In genomic region chr22:28074526-28074925, GRCh38 we compare ENCODE assay signal across 29 cellular contexts.
"Had no signal": no experiment of that assay in that cellular context is flagged by ENCODE, and none has a peak within 500 bp of the region (broad histone marks: within the 10 kb centered on the region; RNA-seq: fewer than 3 reads in every experiment).

No MANE protein-coding gene starts in this region.

- H3K9me3 Mint-ChIP-seq: activated CD4-positive, alpha-beta T cell treated with anti-CD3 and anti-CD28 coated beads, Interleukin-2, amount 10 ng/mL, durations not matched to agents 7 days and 5 days; activated naive CD4-positive, alpha-beta T cell treated with anti-CD3 and anti-CD28 coated beads, Interleukin-2, amount 50 U/mL, for 24 hours; activated naive CD8-positive, alpha-beta T cell treated with anti-CD3 and anti-CD28 coated beads, Interleukin-2, amount 10 ng/mL, durations not matched to agents 7 days and 5 days; activated T-cell treated with anti-CD3 and anti-CD28 coated beads, Interleukin-2, amount 50 U/mL, for 24 hours; activated T-helper 2 cell treated with anti-CD3 and anti-CD28 coated beads, Interferon-gamma antibody, Interleukin-2, Interleukin-4, amounts not matched to agents 10 μg/mL and 5 μg/mL and 100 μg/mL, durations not matched to agents 14 hours and 24 hours and 36 hours had no signal

- ATAC-seq: activated CD4-positive, alpha-beta T cell treated with anti-CD3 and anti-CD28 coated beads for 36 hours; activated CD4-positive, CD25-positive, alpha-beta regulatory T cell treated with anti-CD3 and anti-CD28 coated beads, Interleukin-2, amount 50 U/mL, for 24 hours; activated CD8-positive, alpha-beta T cell treated with anti-CD3 and anti-CD28 coated beads, Interleukin-2, amount 10 ng/mL, durations not matched to agents 7 days and 5 days; Panc1; WTC11 had no signal

- H3K27ac ChIP-seq: ascending aorta, breast epithelium had no signal

- H3K36me3 ChIP-seq: ascending aorta, breast epithelium had no signal

- H3K27ac Mint-ChIP-seq: activated CD4-positive, alpha-beta T cell treated with anti-CD3 and anti-CD28 coated beads for 36 hours; activated CD4-positive, alpha-beta T cell treated with anti-CD3 and anti-CD28 coated beads, Interleukin-2, amount 10 ng/mL, durations not matched to agents 7 days and 5 days; activated CD8-positive, alpha-beta T cell treated with anti-CD3 and anti-CD28 coated beads, Interleukin-2, amount 10 ng/mL, durations not matched to agents 7 days and 5 days; activated naive CD4-positive, alpha-beta T cell treated with anti-CD3 and anti-CD28 coated beads, Interleukin-2, amount 50 U/mL, for 24 hours; activated naive CD8-positive, alpha-beta T cell treated with anti-CD3 and anti-CD28 coated beads, Interleukin-2, amount 10 ng/mL, durations not matched to agents 7 days and 5 days; activated T-cell treated with anti-CD3 and anti-CD28 coated beads, Interleukin-2, amount 50 U/mL, for 24 hours; activated T-helper 2 cell treated with anti-CD3 and anti-CD28 coated beads, Interferon-gamma antibody, Interleukin-2, Interleukin-4, amounts not matched to agents 10 μg/mL and 5 μg/mL and 100 μg/mL, durations not matched to agents 14 hours and 24 hours and 36 hours; WTC11 had no signal

- H3K4me1 ChIP-seq: breast epithelium had no signal

- H3K4me3 ChIP-seq: ascending aorta, breast epithelium had no signal

- H3K4me3 Mint-ChIP-seq: activated CD4-positive, alpha-beta T cell treated with anti-CD3 and anti-CD28 coated beads for 36 hours; activated CD4-positive, alpha-beta T cell treated with anti-CD3 and anti-CD28 coated beads, Interleukin-2, amount 10 ng/mL, durations not matched to agents 7 days and 5 days; activated CD8-positive, alpha-beta T cell treated with anti-CD3 and anti-CD28 coated beads, Interleukin-2, amount 10 ng/mL, durations not matched to agents 7 days and 5 days; activated naive CD4-positive, alpha-beta T cell treated with anti-CD3 and anti-CD28 coated beads, Interleukin-2, amount 50 U/mL, for 24 hours; activated naive CD8-positive, alpha-beta T cell treated with anti-CD3 and anti-CD28 coated beads, Interleukin-2, amount 10 ng/mL, durations not matched to agents 7 days and 5 days; activated T-cell treated with anti-CD3 and anti-CD28 coated beads, Interleukin-2, amount 50 U/mL, for 24 hours; WTC11 had no signal

- H3K27me3 Mint-ChIP-seq: activated CD4-positive, alpha-beta T cell treated with anti-CD3 and anti-CD28 coated beads for 36 hours; activated CD4-positive, alpha-beta T cell treated with anti-CD3 and anti-CD28 coated beads, Interleukin-2, amount 10 ng/mL, durations not matched to agents 7 days and 5 days; activated naive CD4-positive, alpha-beta T cell treated with anti-CD3 and anti-CD28 coated beads, Interleukin-2, amount 50 U/mL, for 24 hours; activated naive CD8-positive, alpha-beta T cell treated with anti-CD3 and anti-CD28 coated beads, Interleukin-2, amount 10 ng/mL, durations not matched to agents 7 days and 5 days; activated T-cell treated with anti-CD3 and anti-CD28 coated beads, Interleukin-2, amount 50 U/mL, for 24 hours had no signal

- DNase-seq: activated CD4-positive, alpha-beta T cell treated with anti-CD3 and anti-CD28 coated beads for 36 hours; activated CD4-positive, alpha-beta T cell treated with anti-CD3 and anti-CD28 coated beads, Interleukin-2, amount 10 ng/mL, durations not matched to agents 7 days and 5 days; activated CD4-positive, alpha-beta T cell treated with anti-CD3 and anti-CD28 coated beads, Interleukin-2, amount 50 U/mL, for 48 hours; activated CD8-positive, alpha-beta T cell treated with anti-CD3 and anti-CD28 coated beads, Interleukin-2, amount 10 ng/mL, durations not matched to agents 7 days and 5 days; activated gamma-delta T cell; activated naive CD4-positive, alpha-beta T cell treated with Interleukin-2 at 50 U/mL for 16 hours; activated naive CD8-positive, alpha-beta T cell treated with anti-CD3 and anti-CD28 coated beads, Interleukin-2, amount 10 ng/mL, durations not matched to agents 7 days and 5 days; activated T-cell treated with anti-CD3 and anti-CD28 coated beads, Interleukin-2, amount 50 U/mL, for 24 hours; central memory CD4-positive, alpha-beta T cell; Karpas-422; KBM-7; NCI-H1105; NCI-H1417 treated with DMSO at 0.1 percent for 48 hours; NCI-H187 treated with DMSO at 0.1 percent for 48 hours; NCI-H2081; NCI-H2171 treated with DMSO at 0.1 percent for 48 hours; NCI-H2227 treated with DMSO at 0.1 percent for 48 hours; NCI-H510A treated with DMSO at 0.1 percent for 48 hours; NCI-H526 treated with DMSO at 0.1 percent for 48 hours; NCI-H774; SIG-M5; SW 1271 had no signal

- H3K27me3 ChIP-seq: ascending aorta, breast epithelium had no signal

- H3K4me1 Mint-ChIP-seq: activated CD4-positive, alpha-beta T cell treated with anti-CD3 and anti-CD28 coated beads for 36 hours; activated CD4-positive, alpha-beta T cell treated with anti-CD3 and anti-CD28 coated beads, Interleukin-2, amount 10 ng/mL, durations not matched to agents 7 days and 5 days; activated naive CD4-positive, alpha-beta T cell treated with anti-CD3 and anti-CD28 coated beads, Interleukin-2, amount 50 U/mL, for 24 hours; activated naive CD8-positive, alpha-beta T cell treated with anti-CD3 and anti-CD28 coated beads, Interleukin-2, amount 10 ng/mL, durations not matched to agents 7 days and 5 days; WTC11 had no signal

- H3K9me3 ChIP-seq: ascending aorta, breast epithelium had no signal

- H3K36me3 Mint-ChIP-seq: activated naive CD8-positive, alpha-beta T cell treated with anti-CD3 and anti-CD28 coated beads, Interleukin-2, amount 10 ng/mL, durations not matched to agents 7 days and 5 days; WTC11 had no signal
